ENCODE assay signal across 4 cellular contexts in the genomic region with DNA sequence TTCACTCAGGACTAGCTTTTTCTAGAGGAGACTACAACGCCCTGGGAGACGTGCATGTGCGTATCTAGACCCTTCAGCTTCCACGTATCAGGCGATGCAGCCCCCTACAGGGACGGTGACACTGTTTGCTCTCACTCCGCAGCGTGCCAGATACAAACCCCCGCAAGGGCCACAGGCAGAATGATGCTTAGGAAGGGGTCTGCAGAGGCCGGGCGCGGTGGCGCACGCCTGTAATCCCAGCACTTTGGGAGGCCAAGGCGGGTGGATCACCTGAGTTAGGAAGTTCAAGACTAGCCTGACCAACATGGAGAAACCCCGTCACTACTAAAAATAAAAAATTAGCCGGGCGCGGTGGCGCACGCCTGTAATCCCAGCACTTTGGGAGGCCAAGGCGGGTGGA. TPM values are rescaled to one million over a fixed set of nuclear protein-coding genes. Genes with fewer than 3 reads are reported as not detected.
"Had no signal": no experiment of that assay in that cellular context is flagged by ENCODE, and none has a peak within 500 bp of the region (broad histone marks: within the 10 kb centered on the region; RNA-seq: fewer than 3 reads in every experiment).

No MANE protein-coding gene starts in this region.

RNA-seq across cellular contexts. Expression of gene FOXQ1, which starts 6.7 kb away (rescaled TPM):
- total RNA-seq: HT1080, IMR-90, K562 had no signal
- polyA plus RNA-seq: IgD-negative memory B cell, IMR-90, K562 had no signal
